26 cellular contexts compared by ENCODE assay signal in genomic region chr19:19752760-19753403, GRCh38.
"Had no signal": no experiment of that assay in that cellular context is flagged by ENCODE, and none has a peak within 500 bp of the region (broad histone marks: within the 10 kb centered on the region; RNA-seq: fewer than 3 reads in every experiment).

No MANE protein-coding gene starts in this region.

- H3K4me3 Mint-ChIP-seq: endodermal cell; naive thymus-derived CD4-positive, alpha-beta T cell; nephron progenitor cell; stimulated activated memory B cell treated with anti-CD40 and anti-IgM and Interleukin-4, amounts not matched to agents 10 μg/mL and 1 μg/mL and 100 μg/mL, for 72 hours; stimulated activated naive CD8-positive, alpha-beta T cell treated with anti-CD3 and anti-CD28 coated beads, Interleukin-15, Interleukin-2, amounts not matched to agents 100 ng/mL and 50 ng/mL, for 24 hours had no signal

- H3K27me3 ChIP-seq: dorsolateral prefrontal cortex, gastrocnemius medialis, left lung, ovary, sigmoid colon, suprapubic skin, transverse colon, upper lobe of right lung, uterus had no signal

- H3K4me1 Mint-ChIP-seq: endodermal cell; naive thymus-derived CD4-positive, alpha-beta T cell; nephron progenitor cell; stimulated activated memory B cell treated with anti-CD40 and anti-IgM and Interleukin-4, amounts not matched to agents 10 μg/mL and 1 μg/mL and 100 μg/mL, for 72 hours had no signal

- H3K27ac Mint-ChIP-seq: endodermal cell; naive thymus-derived CD4-positive, alpha-beta T cell; nephron progenitor cell; stimulated activated memory B cell treated with anti-CD40 and anti-IgM and Interleukin-4, amounts not matched to agents 10 μg/mL and 1 μg/mL and 100 μg/mL, for 72 hours; stimulated activated naive CD8-positive, alpha-beta T cell treated with anti-CD3 and anti-CD28 coated beads, Interleukin-15, Interleukin-2, amounts not matched to agents 100 ng/mL and 50 ng/mL, for 24 hours had no signal

- H3K4me1 ChIP-seq: gastrocnemius medialis, left lung, psoas muscle, sigmoid colon, suprapubic skin, transverse colon, upper lobe of right lung, uterus had no signal

- H3K9me3 ChIP-seq: gastrocnemius medialis, ovary, psoas muscle, sigmoid colon, suprapubic skin, transverse colon, upper lobe of right lung, uterus had no signal

- H3K36me3 Mint-ChIP-seq: stimulated activated memory B cell treated with anti-CD40 and anti-IgM and Interleukin-4, amounts not matched to agents 10 μg/mL and 1 μg/mL and 100 μg/mL, for 72 hours had no signal

- H3K27ac ChIP-seq: dorsolateral prefrontal cortex, epithelial cell of prostate, gastrocnemius medialis, left lung, ovary, psoas muscle, sigmoid colon, suprapubic skin, transverse colon, upper lobe of right lung, uterus had no signal

- H3K4me3 ChIP-seq: dorsolateral prefrontal cortex, gastrocnemius medialis, left lung, ovary, psoas muscle, sigmoid colon, suprapubic skin, transverse colon, upper lobe of right lung, uterus had no signal

- ATAC-seq: esophagus mucosa; gastrocnemius medialis; left cardiac atrium; left lung; naive thymus-derived CD4-positive, alpha-beta T cell; psoas muscle; right cardiac atrium; stimulated activated memory B cell treated with anti-CD40 and anti-IgM and Interleukin-4, amounts not matched to agents 10 μg/mL and 1 μg/mL and 100 μg/mL, for 72 hours; upper lobe of right lung had no signal

- H3K36me3 ChIP-seq: gastrocnemius medialis, left lung, ovary, sigmoid colon, suprapubic skin, transverse colon, upper lobe of right lung, uterus had no signal

- H3K27me3 Mint-ChIP-seq: naive thymus-derived CD4-positive, alpha-beta T cell; stimulated activated memory B cell treated with anti-CD40 and anti-IgM and Interleukin-4, amounts not matched to agents 10 μg/mL and 1 μg/mL and 100 μg/mL, for 72 hours; stimulated activated naive CD8-positive, alpha-beta T cell treated with anti-CD3 and anti-CD28 coated beads, Interleukin-15, Interleukin-2, amounts not matched to agents 100 ng/mL and 50 ng/mL, for 24 hours had no signal

- DNase-seq: effector CD8-positive, alpha-beta T cell; endodermal cell; foreskin fibroblast; gastrocnemius medialis; left cardiac atrium; mesenchymal stem cell; midbrain; naive thymus-derived CD4-positive, alpha-beta T cell; nephron progenitor cell; nucleus accumbens; ovary; psoas muscle; right cardiac atrium; sigmoid colon; stimulated activated CD4-positive, alpha-beta T cell treated with anti-CD3 and anti-CD28 coated beads, Interleukin-2, amount 100 ng/mL, for 24 hours; stimulated activated CD4-positive, alpha-beta T cell treated with anti-CD3 and anti-CD28 coated beads, Interleukin-4, amount 100 ng/mL, for 24 hours; transverse colon; upper lobe of right lung; uterus had no signal
